In genomic region chr2:38260469-38260868, GRCh38 we compare ENCODE assay signal across 16 cellular contexts.
DNase-seq lines count a peak whose midpoint lies in the region; ATAC-seq, FAIRE-seq and TF ChIP-seq lines count a peak whose summit lies in the region.
"Had no signal": no experiment of that assay in that cellular context is flagged by ENCODE, and none has a peak within 500 bp of the region (broad histone marks: within the 10 kb centered on the region; RNA-seq: fewer than 3 reads in every experiment).

No MANE protein-coding gene starts in this region.

- H3K9me3 Mint-ChIP-seq in stimulated activated effector memory CD8-positive, alpha-beta T cell treated with anti-CD3 and anti-CD28 coated beads, Interleukin-12 subunit alpha, Interleukin-12 subunit beta, amount 100 ng/mL, for 72 hours = no peaks in the 10 kb centered on the region
- H3K9me3 Mint-ChIP-seq: activated naive CD4-positive, alpha-beta T cell treated with anti-CD3 and anti-CD28 coated beads, Interleukin-2, amount 50 U/mL, for 72 hours had no signal

- no peaks in the 10 kb centered on the region for H3K9me3 ChIP-seq in HEK293 (ENCODE audit: control insufficient read depth, insufficient read depth, low read depth, low read length)
- H3K9me3 ChIP-seq in GM12878 (replicated peaks; ENCODE audit: control insufficient read depth, insufficient read depth, low read length) = no peaks in the 10 kb centered on the region; the same call in 1 of the 3 replicates
- H3K9me3 ChIP-seq: left lung, spleen had no signal

- RAD21 ChIA-PET in GM12878 (lab: Charles Lee; ENCODE audit: unreplicated experiment) = interaction anchor here (1.1 to 1.3 kb wide), 2 partner anchors 10 to 14 kb away, joined by 3 to 8 read pairs; no protein-coding TSS in a partner anchor

- no peak overlapping the region; the same call in 1 of the 2 replicates for H2AFZ ChIP-seq in GM12878 (ENCODE audit: control insufficient read depth, low read depth, low read length)
- H2AFZ ChIP-seq: hepatocyte had no signal

- no peaks in the 10 kb centered on the region for H3K79me2 ChIP-seq in GM12878 (ENCODE audit: control insufficient read depth, insufficient read depth, low read length)
- H3K79me2 ChIP-seq: hepatocyte had no signal

- no peaks in the 10 kb centered on the region for H3K36me3 ChIP-seq in HEK293 (ENCODE audit: control insufficient read depth in 2 of 2, insufficient read depth in 1 of 2, low read length in 2 of 2)
- H3K36me3 ChIP-seq in GM12878 (ENCODE audit: control insufficient read depth in 2 of 2, insufficient read depth in 2 of 2, low read length in 1 of 2) = no peaks in the 10 kb centered on the region
- H3K36me3 ChIP-seq: left lung, spleen had no signal

- SMC1A ChIA-PET in GM12878 (lab: Charles Lee; ENCODE audit: uncharacterized antibody, unreplicated experiment) = interaction anchor here (1.0 to 3.2 kb wide), 4 partner anchors 13 to 145 kb away, joined by 3 to 17 read pairs (median 4); no protein-coding TSS in a partner anchor

- in situ Hi-C loops in GM12878 (cut with MboI) = no loop called here

- intact Hi-C loops in GM12878 (cut with micrococcal nuclease; ENCODE audit: unreplicated experiment) = loop anchor here (2.0 to 5.0 kb wide), 2 partner anchors 76 to 93 kb away; no protein-coding TSS in a partner anchor

- peak overlapping the region; percentile 22; the same call in 1 of the 2 replicates for H3K9ac ChIP-seq in GM12878 (ENCODE audit: control insufficient read depth, insufficient read depth, low read length)

- peak; percentile 38; the same call in 1 of the 2 replicates for TF ChIP-seq RAD21 in GM12878 (IDR thresholded peaks at IDR 0.05; ENCODE audit: insufficient read depth, low read depth, low read length)

- H3K4me3 Mint-ChIP-seq in stimulated activated effector memory CD8-positive, alpha-beta T cell treated with anti-CD3 and anti-CD28 coated beads, Interleukin-12 subunit alpha, Interleukin-12 subunit beta, amount 100 ng/mL, for 72 hours = peak overlapping the region; percentile 30
- H3K4me3 Mint-ChIP-seq: neural crest cell had no signal

- H3K27me3 ChIP-seq in GM12878 (replicated peaks in 1 of 2; ENCODE audit: control insufficient read depth in 2 of 2, insufficient read depth in 2 of 2, low read length in 1 of 2) = no peaks in the 10 kb centered on the region
- H3K27me3 ChIP-seq: hepatocyte, left lung, spleen had no signal

- ATAC-seq in GM12878 = peak; percentile 69
- peak; percentile 47 for ATAC-seq in stimulated activated effector memory CD8-positive, alpha-beta T cell treated with anti-CD3 and anti-CD28 coated beads, Interleukin-12 subunit alpha, Interleukin-12 subunit beta, amount 100 ng/mL, for 72 hours
- ATAC-seq: left lung had no signal

- H3K27ac Mint-ChIP-seq in stimulated activated effector memory CD8-positive, alpha-beta T cell treated with anti-CD3 and anti-CD28 coated beads, Interleukin-12 subunit alpha, Interleukin-12 subunit beta, amount 100 ng/mL, for 72 hours = no peak overlapping the region
- H3K27ac Mint-ChIP-seq: activated naive CD4-positive, alpha-beta T cell treated with anti-CD3 and anti-CD28 coated beads, Interleukin-2, amount 50 U/mL, for 72 hours had no signal

- peak overlapping the region; percentile 45; the same call in 1 of the 2 replicates for H3K4me2 ChIP-seq in GM12878 (ENCODE audit: control insufficient read depth, insufficient read depth)
- H3K4me2 ChIP-seq: hepatocyte had no signal

- H3K27ac ChIP-seq in HEK293 (ENCODE audit: extremely low read depth, low read depth, low read length) (no peak overlapping the region), GM12878 (ENCODE audit: control insufficient read depth, insufficient read depth) (peak overlapping the region; percentile 57)
- H3K27ac ChIP-seq: hepatocyte had no signal

- H3K4me3 ChIP-seq in HEK293 (ENCODE audit: low read depth, low read length) (no peak overlapping the region), GM12878 (no peak overlapping the region; the same call in 1 of the 2 replicates)
- H3K4me3 ChIP-seq: hepatocyte, left lung had no signal

- H3K4me1 Mint-ChIP-seq in stimulated activated effector memory CD8-positive, alpha-beta T cell treated with anti-CD3 and anti-CD28 coated beads, Interleukin-12 subunit alpha, Interleukin-12 subunit beta, amount 100 ng/mL, for 72 hours = peaks cover 16% of the 10 kb centered on the region

- 28% methylated on average over 11 of the region's 11 CpGs for WGBS in GM12878 (ENCODE audit: insufficient coverage, insufficient replicate concordance, low lambda C conversion rate, missing lambda C conversion rate)

- H3K36me3 Mint-ChIP-seq in stimulated activated effector memory CD8-positive, alpha-beta T cell treated with anti-CD3 and anti-CD28 coated beads, Interleukin-12 subunit alpha, Interleukin-12 subunit beta, amount 100 ng/mL, for 72 hours = no peaks in the 10 kb centered on the region
- H3K36me3 Mint-ChIP-seq: activated naive CD4-positive, alpha-beta T cell treated with anti-CD3 and anti-CD28 coated beads, Interleukin-2, amount 50 U/mL, for 72 hours had no signal

- no peak for TF ChIP-seq CTCF in HEK293 (tag by site-specific recombination; IDR thresholded peaks at IDR 0.05)
- peak; percentile 11 to 36 (median 12); a peak in 2 of 6 replicates for TF ChIP-seq CTCF in GM12878 (IDR thresholded peaks at IDR 0.05 in 2 of 3, conservative IDR thresholded peaks at IDR 0.05 in 1 of 3; ENCODE audit: control insufficient read depth in 2 of 3, extremely low read depth in 1 of 3, insufficient read depth in 1 of 3, low read depth in 3 of 3, low read length in 3 of 3)

- DNase-seq in activated naive CD4-positive, alpha-beta T cell treated with Interleukin-2 at 50 U/mL for 16 hours = peak; percentile 30
- DNase-seq in activated naive CD4-positive, alpha-beta T cell treated with anti-CD3 and anti-CD28 coated beads, Interleukin-2, amount 50 U/mL, for 16 hours = no peak
- DNase-seq in GM12878 (ENCODE audit: low read depth, low spot score) = peak; percentile 71
- DNase-seq in stimulated activated effector memory CD8-positive, alpha-beta T cell treated with anti-CD3 and anti-CD28 coated beads, Interleukin-12 subunit alpha, Interleukin-12 subunit beta, amount 100 ng/mL, for 72 hours (ENCODE audit: low spot score in 2 of 2) = no peak
- DNase-seq in Kasumi-1 (lab: John Stamatoyannopoulos, UW) = no peak
- no peak for DNase-seq in NCI-H226
- no peak for DNase-seq in GM19238 (ENCODE audit: insufficient read length, low spot score)
- DNase-seq: activated CD4-positive, CD25-positive, alpha-beta regulatory T cell treated with anti-CD3 and anti-CD28 coated beads, Interleukin-2, amount 50 U/mL, for 72 hours; EL; left lung; NCI-H2107; spleen had no signal

- TF ChIP-seq POLR2A in GM12878 (IDR thresholded peaks at IDR 0.05; ENCODE audit: low read depth, low read length) = no peak

- H3K4me1 ChIP-seq in HEK293 (ENCODE audit: control insufficient read depth, insufficient read depth, low read length) = peaks cover 10% of the 10 kb centered on the region
- H3K4me1 ChIP-seq in GM12878 (ENCODE audit: control insufficient read depth, insufficient read depth, low read length) = peaks cover 32% of the 10 kb centered on the region

- no peak for FAIRE-seq in GM12878 (lab: Jason Lieb, UNC)

- CTCF ChIA-PET in HEK293 (lab: Yijun Ruan, JAX) (interaction anchor here (0.9 kb wide), 1 partner anchor 14 kb away, joined by 5 read pairs; no protein-coding TSS in a partner anchor), GM12878 (lab: Yijun Ruan, JAX) (interaction anchor here (1.2 to 1.6 kb wide), 7 partner anchors 11 to 865 kb away, joined by 3 to 6 read pairs (median 3); no protein-coding TSS in a partner anchor)

- no peaks in the 10 kb centered on the region for H4K20me1 ChIP-seq in GM12878 (ENCODE audit: control insufficient read depth, insufficient read depth)

- TF ChIP-seq EP300 in GM12878 (IDR thresholded peaks at IDR 0.05; ENCODE audit: borderline replicate concordance in 1 of 2, control insufficient read depth in 1 of 2, low read depth in 2 of 2, low read length in 2 of 2) = no peak; a peak in 1 of 4 replicates

- POLR2A ChIA-PET in HEK293 (lab: Yijun Ruan, JAX) = no interaction called here
- POLR2A ChIA-PET in GM12878 (lab: Charles Lee) = interaction anchor here (0.7 kb wide), 1 partner anchor 8 kb away, joined by 3 read pairs; no protein-coding TSS in a partner anchor

- BruUV-seq in GM12878 (replicated peaks; lab: Mats Ljungman, UMichigan) = no TSS peak

TF ChIP-seq in HEK293, 187 proteins besides CTCF, POLR2A, EP300 and RAD21 (continues in another document):
- TF ChIP-seq EGR2 (tag by site-specific recombination; IDR thresholded peaks at IDR 0.05; ENCODE audit: low read depth) = peak; percentile 61

TF ChIP-seq in GM12878, 131 proteins besides CTCF, POLR2A, EP300 and RAD21 (continues in another document):
- TF ChIP-seq IKZF1 (conservative IDR thresholded peaks at IDR 0.05) (peak; percentile 84), RUNX3 (IDR thresholded peaks at IDR 0.05; ENCODE audit: low read length) (peak; percentile 67), ESRRA (IDR thresholded peaks at IDR 0.05; ENCODE audit: low read length) (no peak), RELA (IDR thresholded peaks at IDR 0.05; ENCODE audit: borderline replicate concordance, partially characterized antibody) (peak; percentile 84), BACH1 (IDR thresholded peaks at IDR 0.05; ENCODE audit: borderline replicate concordance) (no peak), BCL11A (IDR thresholded peaks at IDR 0.05; ENCODE audit: low read depth, low read length) (peak; percentile 62; the same call in 1 of the 2 replicates), HDAC2 (IDR thresholded peaks at IDR 0.05) (no peak), NFIC (IDR thresholded peaks at IDR 0.05; ENCODE audit: low read depth, low read length) (peak; percentile 45; the same call in 1 of the 2 replicates), TCF12 (IDR thresholded peaks at IDR 0.05; ENCODE audit: low read depth, low read length) (peak; percentile 96), TBL1XR1 (IDR thresholded peaks at IDR 0.05; ENCODE audit: low read depth, low read length) (0 out of 2 replicates have a peak, but pooled peaks have one; percentile 38), CREM (IDR thresholded peaks at IDR 0.05; ENCODE audit: low read depth) (0 out of 2 replicates have a peak, but pooled peaks have one; percentile 34), EED (IDR thresholded peaks at IDR 0.05; ENCODE audit: low read depth) (peak; percentile 46; the same call in 1 of the 2 replicates), SP1 (IDR thresholded peaks at IDR 0.05; ENCODE audit: low read depth, low read length) (peak; percentile 13), MYC (IDR thresholded peaks at IDR 0.05; ENCODE audit: insufficient read depth, insufficient read length, insufficient replicate concordance, low read length, severe bottlenecking) (no peak), SMC3 (IDR thresholded peaks at IDR 0.05; ENCODE audit: borderline replicate concordance, low read length) (peak; percentile 38)

Comparison
In these comparisons a context has a peak if more than half of its experiments do, and no peak if none do; other contexts are left out.
1. DNase-seq: peak in activated naive CD4-positive, alpha-beta T cell treated with Interleukin-2 at 50 U/mL for 16 hours (single experiment) and GM12878 (single experiment); none in activated naive CD4-positive, alpha-beta T cell treated with anti-CD3 and anti-CD28 coated beads, Interleukin-2, amount 50 U/mL, for 16 hours (single experiment), stimulated activated effector memory CD8-positive, alpha-beta T cell treated with anti-CD3 and anti-CD28 coated beads, Interleukin-12 subunit alpha, Interleukin-12 subunit beta, amount 100 ng/mL, for 72 hours (0 of 2), Kasumi-1 (0 of 2), NCI-H226 (single experiment) and GM19238 (single experiment).